ENCODE assay signal across 14 cellular contexts in genomic region chr18:10029711-10030110, GRCh38.
DNase-seq lines count a peak whose midpoint lies in the region; ATAC-seq and TF ChIP-seq lines count a peak whose summit lies in the region.
"Had no signal": no experiment of that assay in that cellular context is flagged by ENCODE, and none has a peak within 500 bp of the region (broad histone marks: within the 10 kb centered on the region; RNA-seq: fewer than 3 reads in every experiment).

No MANE protein-coding gene starts in this region.

- H3K4me1 ChIP-seq in right cardiac atrium (ENCODE audit: control insufficient read depth, insufficient read depth, low read length), result no peaks in the 10 kb centered on the region

- WGBS in right cardiac atrium, result 59% methylated on average over 10 of the region's 10 CpGs

- H3K4me1 Mint-ChIP-seq in nephron, result peaks cover 15% of the 10 kb centered on the region

- peaks cover 9% of the 10 kb centered on the region for H3K27me3 Mint-ChIP-seq in nephron (ENCODE audit: low read depth)

- no peaks in the 10 kb centered on the region for H3K36me3 Mint-ChIP-seq in nephron (ENCODE audit: low read depth)
- H3K36me3 Mint-ChIP-seq: CD8-positive, alpha-beta T cell had no signal

- H3K27ac ChIP-seq in right cardiac atrium (ENCODE audit: low read length), result no peak overlapping the region
- H3K27ac ChIP-seq: BLaER1 treated with 17β-estradiol and CSF1 and Interleukin-3, amounts not matched to agents 10 nM and 100 nM had no signal

- H3K4me3 ChIP-seq in right cardiac atrium (ENCODE audit: low read length), result no peak overlapping the region
- H3K4me3 ChIP-seq: BLaER1 treated with 17β-estradiol and CSF1 and Interleukin-3, amounts not matched to agents 10 nM and 100 nM had no signal

- TF ChIP-seq CTCF in nephron (IDR thresholded peaks at IDR 0.05; ENCODE audit: unreplicated experiment in 3 of 3), result no peak

- peak in 1 of 2 donors; percentile 7 for ATAC-seq in left cardiac atrium
- ATAC-seq in right cardiac atrium, result peak; percentile 9 to 31
- ATAC-seq: CD8-positive, alpha-beta T cell had no signal

- DNase-seq in left cardiac atrium, result peak; percentile 42
- DNase-seq in cardiac septum (ENCODE audit: low spot score), result no peak
- peak; percentile 59 to 85 (median 75) for DNase-seq in right cardiac atrium
- DNase-seq in middle frontal gyrus (ENCODE audit: extremely low spot score, low spot score), result no peak
- DNase-seq in NCI-H2171 (lab: John Stamatoyannopoulos, UW), result no peak
- no peak for DNase-seq in NCI-H187 (lab: John Stamatoyannopoulos, UW)
- DNase-seq: 8988T; Calu3; CD8-positive, alpha-beta T cell; DMS79 treated with DMSO at 0.1 percent for 48 hours; GF-D8; H9 had no signal

- H3K9me3 ChIP-seq in right cardiac atrium (ENCODE audit: control insufficient read depth, low read length), result no peaks in the 10 kb centered on the region
- H3K9me3 ChIP-seq: BLaER1 treated with 17β-estradiol and CSF1 and Interleukin-3, amounts not matched to agents 10 nM and 100 nM had no signal

- H3K27ac Mint-ChIP-seq in nephron, result peak overlapping the region in 2 of 3 experiments; percentile 35 to 46
- H3K27ac Mint-ChIP-seq: CD8-positive, alpha-beta T cell; H9 had no signal

- no peaks in the 10 kb centered on the region for H3K9me3 Mint-ChIP-seq in nephron
- H3K9me3 Mint-ChIP-seq: CD8-positive, alpha-beta T cell; H9 had no signal

- H3K4me3 Mint-ChIP-seq in nephron, result no peak overlapping the region
- H3K4me3 Mint-ChIP-seq: CD8-positive, alpha-beta T cell; H9 had no signal

- intact Hi-C loops in left cardiac atrium (cut with DNase I), result no loop called here
- intact Hi-C loops in cardiac septum (cut with DNase I), result no loop called here
- intact Hi-C loops in right cardiac atrium (cut with DNase I), result no loop called here

- no peaks in the 10 kb centered on the region for H3K27me3 ChIP-seq in right cardiac atrium (ENCODE audit: control insufficient read depth, insufficient read depth)
- H3K27me3 ChIP-seq: BLaER1 treated with 17β-estradiol and CSF1 and Interleukin-3, amounts not matched to agents 10 nM and 100 nM had no signal

Comparison
In these comparisons a context has a peak if more than half of its experiments do, and no peak if none do; other contexts are left out.
1. DNase-seq: peak in left cardiac atrium (single experiment) and right cardiac atrium (3 of 3); none in cardiac septum (single experiment), middle frontal gyrus (single experiment), NCI-H2171 (single experiment) and NCI-H187 (0 of 2).